In the genomic region with DNA sequence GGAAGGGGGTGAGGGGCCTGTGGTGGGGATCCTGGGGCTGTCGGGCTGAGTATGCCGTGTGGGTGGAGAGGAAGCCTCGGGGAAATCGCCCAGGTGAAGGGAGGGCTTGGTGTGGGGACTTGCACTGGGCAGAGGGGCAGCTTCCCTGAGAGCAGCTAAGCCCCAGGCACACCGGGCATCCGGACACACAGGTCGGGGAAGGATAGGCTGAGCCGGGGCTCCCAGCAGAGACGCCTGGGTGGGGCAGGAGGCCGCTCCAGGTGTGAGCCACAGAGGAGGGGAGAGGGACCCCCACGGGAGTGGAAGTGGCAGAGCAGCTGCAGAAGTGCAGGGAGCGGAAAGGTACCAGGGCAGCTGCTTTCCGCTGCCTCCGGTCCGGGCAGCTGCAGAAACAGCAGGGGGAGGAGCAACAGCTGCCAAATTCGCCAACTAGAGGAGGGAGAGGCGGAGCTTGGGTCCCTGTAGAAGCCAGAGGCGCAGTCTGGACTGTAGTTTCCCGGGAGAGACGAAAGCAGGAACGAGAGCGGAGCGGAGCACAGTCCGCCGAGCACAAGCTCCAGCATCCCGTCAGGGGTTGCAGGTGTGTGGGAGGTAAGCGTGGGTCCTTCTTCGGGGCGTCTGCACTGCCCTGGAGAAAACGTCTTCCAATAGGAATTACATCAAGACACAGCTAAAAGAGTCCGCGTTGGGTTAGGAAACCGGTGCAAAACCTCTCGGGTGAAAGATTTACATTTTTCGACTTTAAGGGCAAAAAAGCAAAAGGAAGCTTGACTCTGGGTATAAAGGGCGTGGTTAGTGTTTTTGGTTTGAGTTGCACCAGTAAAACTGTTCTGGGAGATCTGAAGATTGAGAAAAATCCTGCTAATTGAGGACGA, we compare ENCODE assay signal across 7 cellular contexts. TPM values are rescaled to one million over a fixed set of nuclear protein-coding genes. Genes with fewer than 3 reads are reported as not detected.
DNase-seq lines count a peak whose midpoint lies in the region; ATAC-seq and TF ChIP-seq lines count a peak whose summit lies in the region.

A gene with protein sequence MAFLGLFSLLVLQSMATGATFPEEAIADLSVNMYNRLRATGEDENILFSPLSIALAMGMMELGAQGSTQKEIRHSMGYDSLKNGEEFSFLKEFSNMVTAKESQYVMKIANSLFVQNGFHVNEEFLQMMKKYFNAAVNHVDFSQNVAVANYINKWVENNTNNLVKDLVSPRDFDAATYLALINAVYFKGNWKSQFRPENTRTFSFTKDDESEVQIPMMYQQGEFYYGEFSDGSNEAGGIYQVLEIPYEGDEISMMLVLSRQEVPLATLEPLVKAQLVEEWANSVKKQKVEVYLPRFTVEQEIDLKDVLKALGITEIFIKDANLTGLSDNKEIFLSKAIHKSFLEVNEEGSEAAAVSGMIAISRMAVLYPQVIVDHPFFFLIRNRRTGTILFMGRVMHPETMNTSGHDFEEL (plus strand): TSS at position 489 of the 875 bp plus-strand sequence. CDS start 53,408 bp downstream, outside the sequence.

- ATAC-seq in GM18511 (IDR thresholded peaks at IDR 0.05; ENCODE audit: unreplicated experiment) = peak; percentile 66
- ATAC-seq in HG02970 (IDR thresholded peaks at IDR 0.05; ENCODE audit: low FRiP score, unreplicated experiment) = peak; percentile 49
- ATAC-seq in body of pancreas = peak; percentile 84
- peak; percentile 82 to 86 for ATAC-seq in gastrocnemius medialis

- H3K36me3 ChIP-seq in body of pancreas (replicated peaks in 1 of 2; ENCODE audit: insufficient read depth in 1 of 2, low read depth in 2 of 2) (no peaks in the 10 kb centered on the region), iPS DF 6.9 (ENCODE audit: control insufficient read depth, insufficient read depth, low read length) (no peaks in the 10 kb centered on the region), gastrocnemius medialis (no peaks in the 10 kb centered on the region)

- TF ChIP-seq CTCF in body of pancreas (IDR thresholded peaks at IDR 0.05) (peak in 2 of 7 experiments; percentile 9 to 18), gastrocnemius medialis (IDR thresholded peaks at IDR 0.05 in 4 of 5, conservative IDR thresholded peaks at IDR 0.05 in 1 of 5) (peak in 1 of 5 experiments; percentile 11)

- DNase-seq in NCI-H187 (lab: John Stamatoyannopoulos, UW) (peak; percentile 90 to 93), T-helper 22 cell (ENCODE audit: low read depth) (peak; percentile 71), body of pancreas (peak; percentile 93 to 97 (median 96)), iPS DF 6.9 (ENCODE audit: low read depth, low spot score) (peak; percentile 93), gastrocnemius medialis (peak; percentile 77 to 85)

- H3K27ac ChIP-seq in body of pancreas (peak within 1 kb of the TSS; percentile 93 to 97 (median 96)), iPS DF 6.9 (ENCODE audit: low read length) (no peak within 1 kb of the TSS), gastrocnemius medialis (peak within 1 kb of the TSS; percentile 90 to 94 (median 92))

- intact Hi-C loops in body of pancreas (cut with DNase I) (no loop called here), gastrocnemius medialis (cut with DNase I; ENCODE audit: low total_unique reads) (loop anchor here (2.0 kb wide), 1 partner anchor 359 kb away; the partner anchor contains the start of gene GOLIM4)

- H3K9me3 ChIP-seq in body of pancreas (no peaks in the 10 kb centered on the region), iPS DF 6.9 (ENCODE audit: control insufficient read depth, insufficient read depth, low read length) (no peaks in the 10 kb centered on the region), gastrocnemius medialis (no peaks in the 10 kb centered on the region)

- H3K4me1 ChIP-seq in body of pancreas (peaks cover 18% of the 10 kb centered on the region), iPS DF 6.9 (ENCODE audit: control insufficient read depth, insufficient read depth, low read length) (no peaks in the 10 kb centered on the region), gastrocnemius medialis (peaks cover 24 to 33% of the 10 kb centered on the region in 2 donors)

- H3K27me3 ChIP-seq in body of pancreas (no peaks in the 10 kb centered on the region), iPS DF 6.9 (ENCODE audit: control insufficient read depth, insufficient read depth, low read length) (no peaks in the 10 kb centered on the region), gastrocnemius medialis (no peaks in the 10 kb centered on the region)

- in situ Hi-C loops in gastrocnemius medialis (cut with MboI; ENCODE audit: low sequenced_read_pairs in 4 of 4) = no loop called here

- WGBS in body of pancreas, 2 donors = 0 to 1% methylated on average over 28 to 37 of the region's 37 CpGs
- WGBS in iPS DF 6.9 (ENCODE audit: insufficient coverage, insufficient read length) = no CpG with 5 or more reads among the region's 37 CpGs

- peak within 1 kb of the TSS; percentile 81 to 96 for H3K4me3 ChIP-seq in body of pancreas
- peak within 1 kb of the TSS; percentile 84 for H3K4me3 ChIP-seq in iPS DF 6.9 (ENCODE audit: low read length)
- H3K4me3 ChIP-seq in gastrocnemius medialis = peak within 1 kb of the TSS; percentile 63 to 91 (median 83)

- TF ChIP-seq POLR2A in body of pancreas (IDR thresholded peaks at IDR 0.05) (peak; percentile 92 to 97 (median 97)), gastrocnemius medialis (IDR thresholded peaks at IDR 0.05) (peak; percentile 47 to 50)

RNA-seq across cellular contexts. Expression of the gene that starts here (rescaled TPM):
- total RNA-seq in body of pancreas = 10 to 100 TPM; 10.2 to 20.0 TPM
- total RNA-seq in gastrocnemius medialis = 1 to 10 TPM in 3 of 4 donors, under 1 TPM in 1; 0.70 to 2.7 (median 2.2) TPM
